ENCODE assay signal across 16 cellular contexts in the genomic region with DNA sequence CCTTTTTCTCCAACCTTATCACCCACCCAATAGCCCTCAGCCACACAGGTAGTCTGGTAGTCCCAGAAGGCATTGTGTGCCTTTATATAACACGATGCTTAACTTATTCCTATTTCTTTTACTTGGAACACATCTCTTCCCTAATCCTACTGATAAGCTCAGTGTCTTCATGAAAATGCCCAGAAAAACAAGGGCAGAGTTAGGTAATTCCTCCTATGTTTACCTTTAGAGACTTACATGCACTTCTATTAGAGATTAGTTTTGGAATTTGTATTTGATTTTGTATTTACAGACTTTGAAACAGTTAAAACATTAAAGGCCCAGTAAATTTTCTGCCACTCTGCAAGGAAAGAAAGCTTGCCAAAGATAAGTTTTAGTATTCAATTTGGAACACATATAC.
DNase-seq lines count a peak whose midpoint lies in the region; ATAC-seq and TF ChIP-seq lines count a peak whose summit lies in the region.
"Had no signal": no experiment of that assay in that cellular context is flagged by ENCODE, and none has a peak within 500 bp of the region (broad histone marks: within the 10 kb centered on the region; RNA-seq: fewer than 3 reads in every experiment).

No MANE protein-coding gene starts in this region.

- no peaks in the 10 kb centered on the region for H3K27me3 ChIP-seq in MG63

- peaks cover 5% of the 10 kb centered on the region for H3K27me3 Mint-ChIP-seq in nephron progenitor cell (ENCODE audit: low read depth, poor library complexity)
- H3K27me3 Mint-ChIP-seq: CD4-positive, alpha-beta memory T cell had no signal

- H3K9me3 Mint-ChIP-seq in nephron progenitor cell = no peaks in the 10 kb centered on the region
- H3K9me3 Mint-ChIP-seq: GM23338, H9 had no signal

- H3K36me3 Mint-ChIP-seq in nephron progenitor cell (ENCODE audit: low read depth) = no peaks in the 10 kb centered on the region
- H3K36me3 Mint-ChIP-seq: CD4-positive, alpha-beta memory T cell had no signal

- peak overlapping the region; percentile 1 for H3K27ac Mint-ChIP-seq in nephron progenitor cell
- H3K27ac Mint-ChIP-seq: GM23338, H9 had no signal

- H3K36me3 ChIP-seq in MG63 = no peaks in the 10 kb centered on the region

- H3K4me1 Mint-ChIP-seq in nephron progenitor cell = peaks cover 12% of the 10 kb centered on the region
- H3K4me1 Mint-ChIP-seq: CD4-positive, alpha-beta memory T cell; H9 had no signal

- no peaks in the 10 kb centered on the region for H3K9me3 ChIP-seq in MG63

- ATAC-seq in left lobe of liver = peak; percentile 66
- ATAC-seq: GM23338, HCT116 had no signal

- peak overlapping the region; percentile 41 for H3K27ac ChIP-seq in VCaP

- DNase-seq in left lobe of liver (ENCODE audit: low spot score) = no peak
- no peak for DNase-seq in nephron progenitor cell
- no peak for DNase-seq in MG63
- DNase-seq in T-helper 1 cell = no peak
- no peak for DNase-seq in NCI-H774 (lab: John Stamatoyannopoulos, UW)
- DNase-seq: C1 segment of cervical spinal cord; Calu3; CD4-positive, alpha-beta memory T cell; COR-L47; DMS53; DMS79 treated with DMSO at 0.1 percent for 48 hours; GF-D8; H9 had no signal

- no peak overlapping the region for H3K4me3 ChIP-seq in MG63
- H3K4me3 ChIP-seq: GM23338 had no signal

- H3K4me3 Mint-ChIP-seq in nephron progenitor cell = no peak overlapping the region
- H3K4me3 Mint-ChIP-seq: CD4-positive, alpha-beta memory T cell; GM23338; H9 had no signal

- TF ChIP-seq CTCF in VCaP (conservative IDR thresholded peaks at IDR 0.05) (no peak), nephron progenitor cell (IDR thresholded peaks at IDR 0.05) (no peak)
